ENCODE assay signal across 1 cellular context in the genomic region with DNA sequence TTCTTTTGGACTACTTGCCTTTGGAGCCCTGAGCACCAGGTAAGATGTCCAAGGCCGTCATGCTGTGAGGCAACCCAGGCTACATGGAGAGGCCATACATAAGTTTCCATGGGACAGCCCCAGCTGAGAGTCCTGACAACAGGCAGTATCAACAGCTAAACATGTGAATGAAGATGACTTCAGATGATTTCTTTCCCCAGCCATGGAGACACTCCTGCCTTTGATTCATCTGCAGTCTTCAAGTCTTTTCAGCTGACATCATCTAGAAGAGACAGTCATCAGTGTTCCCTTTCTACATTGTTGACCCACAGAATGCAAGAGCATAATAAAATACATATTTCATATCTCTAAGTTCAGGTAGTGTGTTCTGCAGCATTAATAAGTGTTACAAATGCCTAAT.
TF ChIP-seq lines count a peak whose summit lies in the region.

No MANE protein-coding gene starts in this region.

TF ChIP-seq in GM12878, 131 proteins besides CTCF, POLR2A, EP300 and RAD21 (continued from another document):
- TF ChIP-seq RELB (IDR thresholded peaks at IDR 0.05; ENCODE audit: low read depth), result no peak
- no peak for TF ChIP-seq SMC3 (IDR thresholded peaks at IDR 0.05; ENCODE audit: borderline replicate concordance, low read length)
- TF ChIP-seq PAX5 (IDR thresholded peaks at IDR 0.05; ENCODE audit: borderline replicate concordance, low read depth, low read length), result no peak
- no peak for TF ChIP-seq SP1 (IDR thresholded peaks at IDR 0.05; ENCODE audit: low read depth, low read length)
- TF ChIP-seq SMAD1 (IDR thresholded peaks at IDR 0.05; ENCODE audit: low read depth, partially characterized antibody), result no peak
- TF ChIP-seq CREM (IDR thresholded peaks at IDR 0.05; ENCODE audit: low read depth), result no peak
- TF ChIP-seq, protein P1, sequence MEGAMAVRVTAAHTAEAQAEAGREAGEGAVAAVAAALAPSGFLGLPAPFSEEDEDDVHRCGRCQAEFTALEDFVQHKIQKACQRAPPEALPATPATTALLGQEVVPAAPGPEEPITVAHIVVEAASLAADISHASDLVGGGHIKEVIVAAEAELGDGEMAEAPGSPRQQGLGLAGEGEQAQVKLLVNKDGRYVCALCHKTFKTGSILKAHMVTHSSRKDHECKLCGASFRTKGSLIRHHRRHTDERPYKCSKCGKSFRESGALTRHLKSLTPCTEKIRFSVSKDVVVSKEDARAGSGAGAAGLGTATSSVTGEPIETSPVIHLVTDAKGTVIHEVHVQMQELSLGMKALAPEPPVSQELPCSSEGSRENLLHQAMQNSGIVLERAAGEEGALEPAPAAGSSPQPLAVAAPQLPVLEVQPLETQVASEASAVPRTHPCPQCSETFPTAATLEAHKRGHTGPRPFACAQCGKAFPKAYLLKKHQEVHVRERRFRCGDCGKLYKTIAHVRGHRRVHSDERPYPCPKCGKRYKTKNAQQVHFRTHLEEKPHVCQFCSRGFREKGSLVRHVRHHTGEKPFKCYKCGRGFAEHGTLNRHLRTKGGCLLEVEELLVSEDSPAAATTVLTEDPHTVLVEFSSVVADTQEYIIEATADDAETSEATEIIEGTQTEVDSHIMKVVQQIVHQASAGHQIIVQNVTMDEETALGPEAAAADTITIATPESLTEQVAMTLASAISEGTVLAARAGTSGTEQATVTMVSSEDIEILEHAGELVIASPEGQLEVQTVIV (IDR thresholded peaks at IDR 0.05; ENCODE audit: borderline replicate concordance, partially characterized antibody), result no peak
- TF ChIP-seq ZNF687 (IDR thresholded peaks at IDR 0.05), result no peak
- no peak for TF ChIP-seq ASH2L (IDR thresholded peaks at IDR 0.05; ENCODE audit: borderline replicate concordance, low read depth)
- TF ChIP-seq, protein P2, sequence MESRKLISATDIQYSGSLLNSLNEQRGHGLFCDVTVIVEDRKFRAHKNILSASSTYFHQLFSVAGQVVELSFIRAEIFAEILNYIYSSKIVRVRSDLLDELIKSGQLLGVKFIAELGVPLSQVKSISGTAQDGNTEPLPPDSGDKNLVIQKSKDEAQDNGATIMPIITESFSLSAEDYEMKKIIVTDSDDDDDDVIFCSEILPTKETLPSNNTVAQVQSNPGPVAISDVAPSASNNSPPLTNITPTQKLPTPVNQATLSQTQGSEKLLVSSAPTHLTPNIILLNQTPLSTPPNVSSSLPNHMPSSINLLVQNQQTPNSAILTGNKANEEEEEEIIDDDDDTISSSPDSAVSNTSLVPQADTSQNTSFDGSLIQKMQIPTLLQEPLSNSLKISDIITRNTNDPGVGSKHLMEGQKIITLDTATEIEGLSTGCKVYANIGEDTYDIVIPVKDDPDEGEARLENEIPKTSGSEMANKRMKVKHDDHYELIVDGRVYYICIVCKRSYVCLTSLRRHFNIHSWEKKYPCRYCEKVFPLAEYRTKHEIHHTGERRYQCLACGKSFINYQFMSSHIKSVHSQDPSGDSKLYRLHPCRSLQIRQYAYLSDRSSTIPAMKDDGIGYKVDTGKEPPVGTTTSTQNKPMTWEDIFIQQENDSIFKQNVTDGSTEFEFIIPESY (IDR thresholded peaks at IDR 0.05), result no peak
